In genomic region chr4:90030953-90031352, GRCh38 we compare ENCODE assay signal across 12 cellular contexts.
A peak's percentile ranks its signal among the peaks of the same experiment; 100 is the strongest.
DNase-seq lines count a peak whose midpoint lies in the region; ATAC-seq and TF ChIP-seq lines count a peak whose summit lies in the region.
"Had no signal": no experiment of that assay in that cellular context is flagged by ENCODE, and none has a peak within 500 bp of the region (broad histone marks: within the 10 kb centered on the region; RNA-seq: fewer than 3 reads in every experiment).

No MANE protein-coding gene starts in this region.

- no peak overlapping the region for H3K4me3 Mint-ChIP-seq in Calu3 (ENCODE audit: low read depth, unreplicated experiment)
- no peak overlapping the region for H3K4me3 Mint-ChIP-seq in activated CD8-positive, alpha-beta T cell treated with anti-CD3 and anti-CD28 coated beads for 36 hours
- H3K4me3 Mint-ChIP-seq: IgD-negative memory B cell; T-helper 1 cell treated with Interleukin-12 subunit alpha and Interleukin-12 subunit beta and Interleukin-4 antibody, amounts not matched to agents 30 μg/mL and 1 μg/mL, for 36 hours had no signal

- no peak overlapping the region for H3K9ac ChIP-seq in Loucy (ENCODE audit: low read depth, low read length, poor library complexity, severe bottlenecking)
- no peak overlapping the region for H3K9ac ChIP-seq in mammary epithelial cell (ENCODE audit: insufficient read depth, low read length)

- dilution Hi-C loops in mammary epithelial cell (cut with HindIII; ENCODE audit: low sequenced_read_pairs) = no loop called here

- no peak for TF ChIP-seq CTCF in Calu3 (IDR thresholded peaks at IDR 0.05; ENCODE audit: unreplicated experiment)
- TF ChIP-seq CTCF in Loucy (conservative IDR thresholded peaks at IDR 0.05; ENCODE audit: low read length) = peak; percentile 22; the same call in 1 of the 2 replicates
- TF ChIP-seq CTCF in mammary epithelial cell (conservative IDR thresholded peaks at IDR 0.05 in 1 of 2, IDR thresholded peaks at IDR 0.05 in 1 of 2; ENCODE audit: extremely low read depth in 1 of 2, insufficient read depth in 1 of 2, low read depth in 1 of 2, low read length in 2 of 2) = peak; percentile 34 to 57
- no peak for TF ChIP-seq CTCF in mucosa of descending colon (IDR thresholded peaks at IDR 0.05)
- TF ChIP-seq CTCF in activated CD8-positive, alpha-beta T cell treated with anti-CD3 and anti-CD28 coated beads for 36 hours (IDR thresholded peaks at IDR 0.05) = no peak

- H3K36me3 ChIP-seq in Loucy (ENCODE audit: insufficient read depth, low read length) = no peaks in the 10 kb centered on the region
- no peaks in the 10 kb centered on the region for H3K36me3 ChIP-seq in mammary epithelial cell (ENCODE audit: insufficient read depth, low read length)
- no peaks in the 10 kb centered on the region for H3K36me3 ChIP-seq in mucosa of descending colon (ENCODE audit: low read depth)

- no peaks in the 10 kb centered on the region for H3F3A ChIP-seq in Loucy (ENCODE audit: low read depth)

- DNase-seq in Calu3 = peak; percentile 13
- DNase-seq in mammary epithelial cell = peak; percentile 16
- peak in 1 of 3 donors; percentile 27 for DNase-seq in mucosa of descending colon
- DNase-seq in NCI-H2029 treated with DMSO at 0.1 percent for 48 hours (lab: John Stamatoyannopoulos, UW) = no peak
- no peak for DNase-seq in activated CD8-positive, alpha-beta T cell treated with anti-CD3 and anti-CD28 coated beads for 36 hours
- DNase-seq: NCI-H226; stimulated activated naive CD8-positive, alpha-beta T cell treated with anti-CD3 and anti-CD28 coated beads, Interleukin-15, Interleukin-2, amounts not matched to agents 100 U/mL and 50 U/mL, for 24 hours had no signal

- no peaks in the 10 kb centered on the region for H3K9me3 Mint-ChIP-seq in Calu3 (ENCODE audit: low read depth, unreplicated experiment)
- H3K9me3 Mint-ChIP-seq in activated CD8-positive, alpha-beta T cell treated with anti-CD3 and anti-CD28 coated beads for 36 hours = peaks cover 6% of the 10 kb centered on the region
- H3K9me3 Mint-ChIP-seq: T-helper 1 cell treated with Interleukin-12 subunit alpha and Interleukin-12 subunit beta and Interleukin-4 antibody, amounts not matched to agents 30 μg/mL and 1 μg/mL, for 36 hours had no signal

- no peaks in the 10 kb centered on the region for H3K9me2 ChIP-seq in Loucy (replicated peaks; ENCODE audit: low read depth, low read length)

- POLR2A ChIA-PET in activated CD8-positive, alpha-beta T cell treated with anti-CD3 and anti-CD28 coated beads for 36 hours (lab: Charles Lee) = no interaction called here

- in situ Hi-C loops in mammary epithelial cell (cut with MboI; ENCODE audit: low sequenced_read_pairs in 2 of 2) = loop anchor here in 1 of 2 donors (25.0 kb wide), 1 partner anchor 256 kb away; no protein-coding TSS in a partner anchor

- H3K9me3 ChIP-seq in Loucy (ENCODE audit: insufficient read depth, low read depth, low read length) (no peaks in the 10 kb centered on the region), mammary epithelial cell (replicated peaks; ENCODE audit: insufficient read depth, low read length) (no peaks in the 10 kb centered on the region), mucosa of descending colon (no peaks in the 10 kb centered on the region)

- ATAC-seq in mucosa of descending colon = peak; percentile 42
- no peak for ATAC-seq in HG02840 (IDR thresholded peaks at IDR 0.05; ENCODE audit: low FRiP score, unreplicated experiment)
- ATAC-seq in HG02970 (IDR thresholded peaks at IDR 0.05; ENCODE audit: low FRiP score, unreplicated experiment) = no peak
- ATAC-seq in activated CD8-positive, alpha-beta T cell treated with anti-CD3 and anti-CD28 coated beads for 36 hours = no peak
- ATAC-seq: stimulated activated naive CD8-positive, alpha-beta T cell treated with anti-CD3 and anti-CD28 coated beads, Interleukin-15, Interleukin-2, amounts not matched to agents 100 U/mL and 50 U/mL, for 24 hours had no signal

- H2AFZ ChIP-seq in Loucy (ENCODE audit: low read length) (no peak overlapping the region), mammary epithelial cell (ENCODE audit: low read depth, low read length) (no peak overlapping the region)

- H3K4me1 Mint-ChIP-seq in Calu3 (ENCODE audit: low read depth, unreplicated experiment) = no peaks in the 10 kb centered on the region
- no peaks in the 10 kb centered on the region for H3K4me1 Mint-ChIP-seq in activated CD8-positive, alpha-beta T cell treated with anti-CD3 and anti-CD28 coated beads for 36 hours (ENCODE audit: low read depth)

- 17% methylated on average over 3 of the region's 3 CpGs for WGBS in mammary epithelial cell (ENCODE audit: low coverage, missing lambda C conversion rate)

- H3K27ac ChIP-seq in mammary epithelial cell (ENCODE audit: insufficient read depth, low read depth, low read length) = no peak overlapping the region

- H3K4me2 ChIP-seq in Loucy (ENCODE audit: low read depth, low read length, poor library complexity, severe bottlenecking) = no peak overlapping the region
- no peak overlapping the region for H3K4me2 ChIP-seq in mammary epithelial cell (ENCODE audit: insufficient read depth, low read depth, low read length)

- H3K27me3 Mint-ChIP-seq in Calu3 (ENCODE audit: unreplicated experiment) = no peaks in the 10 kb centered on the region
- H3K27me3 Mint-ChIP-seq in activated CD8-positive, alpha-beta T cell treated with anti-CD3 and anti-CD28 coated beads for 36 hours = peaks cover 1% of the 10 kb centered on the region

- H3K4me1 ChIP-seq in Loucy (ENCODE audit: insufficient read depth, low read length, poor library complexity, severe bottlenecking) = peaks cover 7% of the 10 kb centered on the region
- no peaks in the 10 kb centered on the region for H3K4me1 ChIP-seq in mammary epithelial cell (ENCODE audit: insufficient read depth, low read length)
- H3K4me1 ChIP-seq in mucosa of descending colon (ENCODE audit: low read depth) = no peaks in the 10 kb centered on the region

- no peaks in the 10 kb centered on the region for H3K79me2 ChIP-seq in Loucy (ENCODE audit: insufficient read depth, low read length)
- no peaks in the 10 kb centered on the region for H3K79me2 ChIP-seq in mammary epithelial cell (ENCODE audit: insufficient read depth, low read length)

- CTCF ChIA-PET in Calu3 (lab: Charles Lee) (interaction anchor here (0.7 to 0.8 kb wide), 2 partner anchors 38 to 143 kb away, joined by 3 to 4 read pairs; no protein-coding TSS in a partner anchor), mammary epithelial cell (lab: Charles Lee; ENCODE audit: low non-redundant PET) (interaction anchor here (0.5 kb wide), 1 partner anchor 257 kb away, joined by 3 read pairs; no protein-coding TSS in a partner anchor)
- CTCF ChIA-PET in activated CD8-positive, alpha-beta T cell treated with anti-CD3 and anti-CD28 coated beads for 36 hours (lab: Charles Lee) = no interaction called here

- no peaks in the 10 kb centered on the region for H4K20me1 ChIP-seq in Loucy (ENCODE audit: insufficient read depth, low read length, poor library complexity, severe bottlenecking)
- no peaks in the 10 kb centered on the region for H4K20me1 ChIP-seq in mammary epithelial cell (ENCODE audit: insufficient read depth, low read length)

- no peak overlapping the region for H3K27ac Mint-ChIP-seq in Calu3 (ENCODE audit: unreplicated experiment)
- H3K27ac Mint-ChIP-seq in activated CD8-positive, alpha-beta T cell treated with anti-CD3 and anti-CD28 coated beads for 36 hours = no peak overlapping the region
- H3K27ac Mint-ChIP-seq: T-helper 1 cell treated with Interleukin-12 subunit alpha and Interleukin-12 subunit beta and Interleukin-4 antibody, amounts not matched to agents 30 μg/mL and 1 μg/mL, for 36 hours had no signal

- no peaks in the 10 kb centered on the region for H3K27me3 ChIP-seq in Loucy (ENCODE audit: insufficient read depth, low read length, poor library complexity, severe bottlenecking)
- H3K27me3 ChIP-seq in mammary epithelial cell (ENCODE audit: insufficient read depth, low read length) = no peaks in the 10 kb centered on the region

- BruUV-seq in Calu3 (replicated peaks; lab: Mats Ljungman, UMichigan) (no TSS peak), mammary epithelial cell (replicated peaks; lab: Mats Ljungman, UMichigan) (no TSS peak)

- no peaks in the 10 kb centered on the region for H3K36me3 Mint-ChIP-seq in Calu3 (ENCODE audit: insufficient read depth, unreplicated experiment)
- H3K36me3 Mint-ChIP-seq in activated CD8-positive, alpha-beta T cell treated with anti-CD3 and anti-CD28 coated beads for 36 hours (ENCODE audit: low read depth) = no peaks in the 10 kb centered on the region
- H3K36me3 Mint-ChIP-seq: IgD-negative memory B cell had no signal

- H3K4me3 ChIP-seq in Loucy (ENCODE audit: low read length, poor library complexity, severe bottlenecking) (no peak overlapping the region), mammary epithelial cell (replicated peaks in 1 of 3; ENCODE audit: insufficient read depth in 1 of 3, low read depth in 2 of 3, low read length in 3 of 3) (no peak overlapping the region), mucosa of descending colon (no peak overlapping the region)

- intact Hi-C loops in Calu3 (cut with micrococcal nuclease; ENCODE audit: unreplicated experiment) (no loop called here), mammary epithelial cell (cut with micrococcal nuclease) (loop anchor here (5.0 kb wide), 1 partner anchor 96 kb away; the partner anchor contains the start of gene CCSER1), mucosa of descending colon (cut with DNase I, micrococcal nuclease) (no loop called here)
- intact Hi-C loops in activated CD8-positive, alpha-beta T cell treated with anti-CD3 and anti-CD28 coated beads for 36 hours (cut with micrococcal nuclease) = no loop called here

Comparison
In these comparisons a context has a peak if more than half of its experiments do, and no peak if none do; other contexts are left out.
1. DNase-seq: peak in Calu3 (single experiment) and mammary epithelial cell (single experiment); none in NCI-H2029 treated with DMSO at 0.1 percent for 48 hours (single experiment) and activated CD8-positive, alpha-beta T cell treated with anti-CD3 and anti-CD28 coated beads for 36 hours (single experiment).
2. CTCF ChIP-seq: peak in Loucy (single experiment) and mammary epithelial cell (2 of 2); none in Calu3 (single experiment), mucosa of descending colon (single experiment) and activated CD8-positive, alpha-beta T cell treated with anti-CD3 and anti-CD28 coated beads for 36 hours (single experiment).